ENCODE assay signal across 9 cellular contexts in genomic region chr17:30380643-30381419, GRCh38. TPM values are rescaled to one million over a fixed set of nuclear protein-coding genes. Genes with fewer than 3 reads are reported as not detected.
DNase-seq lines count a peak whose midpoint lies in the region; ATAC-seq and TF ChIP-seq lines count a peak whose summit lies in the region.
"Had no signal": no experiment of that assay in that cellular context is flagged by ENCODE, and none has a peak within 500 bp of the region (broad histone marks: within the 10 kb centered on the region; RNA-seq: fewer than 3 reads in every experiment).

No MANE protein-coding gene starts in this region.

- TF ChIP-seq EP300 in stomach (IDR thresholded peaks at IDR 0.05), result no peak

- 20 to 46% (median 30%) methylated on average over 7 of the region's 7 CpGs for WGBS in stomach, 5 donors

- peak; percentile 38 for DNase-seq in SIG-M5 treated with dmso at 0.1 percent for 504 hours (lab: John Stamatoyannopoulos, UW; ENCODE audit: unreplicated experiment)
- DNase-seq in SIG-M5 (lab: John Stamatoyannopoulos, UW), result no peak
- DNase-seq in stomach, result no peak
- DNase-seq in SK-N-DZ (ENCODE audit: low spot score), result no peak
- DNase-seq in activated CD4-positive, CD25-positive, alpha-beta regulatory T cell treated with anti-CD3 and anti-CD28 coated beads, Interleukin-2, amount 50 U/mL, for 72 hours, result no peak

- H3K4me3 ChIP-seq in WI38 (ENCODE audit: low read depth, low read length) (peak overlapping the region; percentile 76), iPS-15b (ENCODE audit: low read depth, low read length) (peak overlapping the region; percentile 57), stomach (peak overlapping the region; percentile 66 to 94 (median 92))

- ATAC-seq in HG03565 (IDR thresholded peaks at IDR 0.05; ENCODE audit: unreplicated experiment), result no peak

- intact Hi-C loops in stomach (cut with DNase I; ENCODE audit: low total_unique reads), result no loop called here

- TF ChIP-seq CTCF in WI38 (IDR thresholded peaks at IDR 0.05; ENCODE audit: low read depth, low read length), result no peak
- no peak for TF ChIP-seq CTCF in stomach (IDR thresholded peaks at IDR 0.05)

- no peak for TF ChIP-seq POLR2A in stomach (IDR thresholded peaks at IDR 0.05)

- H3K9ac ChIP-seq in iPS-15b (ENCODE audit: low read depth, low read length), result no peak overlapping the region

- peak overlapping the region in 3 of 5 donors; percentile 91 to 93 (median 92) for H3K27ac ChIP-seq in stomach

- H3K36me3 ChIP-seq in iPS-15b (ENCODE audit: control insufficient read depth, insufficient read depth, low read length) (no peaks in the 10 kb centered on the region), stomach (peaks cover 6 to 10% (median 8%) of the 10 kb centered on the region in 4 donors)

- peaks cover 7% of the 10 kb centered on the region for H3K4me1 ChIP-seq in iPS-15b (ENCODE audit: control insufficient read depth, insufficient read depth, low read length)
- H3K4me1 ChIP-seq in stomach, result peaks cover 25 to 73% (median 47%) of the 10 kb centered on the region in 4 donors

- H3K27me3 ChIP-seq in iPS-15b (ENCODE audit: control insufficient read depth, insufficient read depth, low read length) (peaks cover 42% of the 10 kb centered on the region), stomach (no peaks in the 10 kb centered on the region)

- H3K9me3 ChIP-seq in iPS-15b (ENCODE audit: control insufficient read depth, insufficient read depth, low read length) (no peaks in the 10 kb centered on the region), stomach (no peaks in the 10 kb centered on the region)

RNA-seq across cellular contexts. Expression of gene CPD, which starts 2.1 kb away (rescaled TPM):
- 100 to 1,000 TPM in 1 of 5 donors, 10 to 100 TPM in 4; 19.8 to 278 (median 52.9) TPM for total RNA-seq in stomach
- polyA plus RNA-seq in stomach, result 1 to 10 TPM; 4.1 to 8.0 (median 6.8) TPM
- 16.9 and 19.7 TPM in 2 replicates for polyA plus RNA-seq in SK-N-DZ (2014; cell fraction: cytosol; rRNA removed)
- polyA plus RNA-seq in SK-N-DZ (2014; cell fraction: nucleus; rRNA removed), result 10.7 and 11.1 TPM in 2 replicates

RNA-seq across cellular contexts. Expression of gene TMIGD1, which starts 47.0 kb away (rescaled TPM):
- 1 to 10 TPM in 1 of 5 donors, not detected in 4; 1.1 TPM for total RNA-seq in stomach
- polyA plus RNA-seq in stomach, result not detected
- not detected in 2 replicates for polyA plus RNA-seq in SK-N-DZ (2014; cell fraction: cytosol; rRNA removed)
- polyA plus RNA-seq in SK-N-DZ (2014; cell fraction: nucleus; rRNA removed), result not detected in 2 replicates
- total RNA-seq: subcutaneous adipose tissue had no signal
